Comparison of ENCODE assay signal across 19 cellular contexts in the genomic region with DNA sequence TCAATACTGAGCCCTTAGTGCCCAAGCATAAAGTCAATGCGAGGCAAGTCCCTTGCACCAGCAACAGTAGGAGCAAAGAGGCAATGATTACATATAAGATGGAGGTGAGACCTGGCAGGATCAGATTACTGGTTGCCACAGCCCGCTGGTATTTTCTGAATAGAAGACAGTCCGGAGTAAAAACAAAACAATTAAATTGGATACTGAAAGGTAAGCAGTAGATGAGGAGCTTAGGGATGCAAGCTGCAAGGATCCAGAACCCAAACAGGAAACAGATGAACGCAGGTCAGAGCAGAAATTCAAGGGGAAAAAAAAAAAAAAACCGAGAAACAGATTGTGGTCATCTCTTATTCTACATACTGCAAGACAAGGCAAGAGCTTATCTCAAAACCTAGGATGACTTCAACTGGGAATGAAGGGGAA.
DNase-seq lines count a peak whose midpoint lies in the region.
"Had no signal": no experiment of that assay in that cellular context is flagged by ENCODE, and none has a peak within 500 bp of the region (broad histone marks: within the 10 kb centered on the region; RNA-seq: fewer than 3 reads in every experiment).

No MANE protein-coding gene starts in this region.

- H3K27me3 ChIP-seq in HUES64 (ENCODE audit: insufficient read depth, low read length) (no peaks in the 10 kb centered on the region), iPS-20b (ENCODE audit: insufficient read depth, low read length) (no peaks in the 10 kb centered on the region)
- H3K27me3 ChIP-seq: esophagus squamous epithelium, right lobe of liver, thyroid gland had no signal

- DNase-seq in DMS 273 (lab: John Stamatoyannopoulos, UW; ENCODE audit: unreplicated experiment): peak; percentile 20
- no peak for DNase-seq in DMS 273 treated with DMSO at 0.1 percent for 48 hours (lab: John Stamatoyannopoulos, UW)
- DNase-seq in NCI-H82 treated with DMSO at 0.1 percent for 48 hours (lab: John Stamatoyannopoulos, UW; ENCODE audit: unreplicated experiment): peak; percentile 32
- no peak for DNase-seq in nucleus accumbens (lab: John Stamatoyannopoulos, UW)
- DNase-seq in pons (ENCODE audit: low spot score): no peak
- DNase-seq in NCI-H446 treated with DMSO at 0.1 percent for 48 hours (lab: John Stamatoyannopoulos, UW): no peak
- DNase-seq: activated gamma-delta T cell treated with Interleukin-2 at 50 U/mL for 16 hours; esophagus squamous epithelium; GM23248; NCI-H2081 treated with DMSO at 0.1 percent for 48 hours; right lobe of liver; SK-N-SH; stimulated activated CD4-positive, alpha-beta T cell treated with anti-CD3 and anti-CD28 coated beads, Interleukin-2, amount 100 ng/mL, for 48 hours; stimulated activated CD8-positive, alpha-beta memory T cell treated with anti-CD3 and anti-CD28 coated beads, Interleukin-4, amount 100 ng/mL, for 48 hours; thyroid gland had no signal

- H3K4me1 ChIP-seq in HUES64 (ENCODE audit: insufficient read depth, low read length) (peaks cover 91% of the 10 kb centered on the region), iPS-20b (ENCODE audit: insufficient read depth, low read length) (peaks cover 63% of the 10 kb centered on the region)

- no peaks in the 10 kb centered on the region for H3K36me3 ChIP-seq in HUES64 (ENCODE audit: insufficient read depth, low read length)
- H3K36me3 ChIP-seq in iPS-20b (ENCODE audit: insufficient read depth, low read depth, low read length): no peaks in the 10 kb centered on the region
- H3K36me3 ChIP-seq: esophagus squamous epithelium, right lobe of liver, thyroid gland had no signal

- H3K9ac ChIP-seq in HUES64 (ENCODE audit: low read depth, low read length): no peak overlapping the region
- H3K9ac ChIP-seq in iPS-20b (ENCODE audit: low read depth, low read length): no peak overlapping the region; the same call in 1 of the 2 replicates
- H3K9ac ChIP-seq: GM23248, SK-N-SH had no signal

- H3K4me3 ChIP-seq in HUES64 (ENCODE audit: low read length): 0 out of 2 replicates have a peak overlapping the region, but pooled peaks have one; percentile 15
- peak overlapping the region; percentile 28 for H3K4me3 ChIP-seq in iPS-20b (ENCODE audit: low read length)
- H3K4me3 ChIP-seq: esophagus squamous epithelium, GM23248, right lobe of liver, thyroid gland had no signal

- H3K27ac ChIP-seq in HUES64 (ENCODE audit: low read depth, low read length) (no peak overlapping the region), iPS-20b (ENCODE audit: low read length) (no peak overlapping the region)
- H3K27ac ChIP-seq: 22Rv1, C4-2B, esophagus squamous epithelium, GM23248, right lobe of liver had no signal

- WGBS in HUES64: 46% methylated on average over 4 of the region's 5 CpGs

- H3K9me3 ChIP-seq in HUES64 (ENCODE audit: insufficient read depth, low read depth, low read length) (no peaks in the 10 kb centered on the region), iPS-20b (ENCODE audit: insufficient read depth, low read depth, low read length) (no peaks in the 10 kb centered on the region)
- H3K9me3 ChIP-seq: esophagus squamous epithelium, right lobe of liver, SK-N-SH, thyroid gland had no signal

Comparison
In these comparisons a context has a peak if more than half of its experiments do, and no peak if none do; other contexts are left out.
1. DNase-seq: peak in DMS 273 (single experiment) and NCI-H82 treated with DMSO at 0.1 percent for 48 hours (single experiment); none in DMS 273 treated with DMSO at 0.1 percent for 48 hours (single experiment), nucleus accumbens (0 of 56), pons (single experiment) and NCI-H446 treated with DMSO at 0.1 percent for 48 hours (single experiment).